ENCODE assay signal across 1 cellular context in genomic region chr6:154510144-154510905, GRCh38.
TF ChIP-seq lines count a peak whose summit lies in the region.

TSS of gene CNKSR3 (minus strand) at chr6:154510685. CDS start at chr6:154510114, 571 bp downstream.

TF ChIP-seq in HepG2, 621 proteins besides CTCF, POLR2A, EP300 and RAD21 (continued from another document and continues in another):
- TF ChIP-seq, protein P1, sequence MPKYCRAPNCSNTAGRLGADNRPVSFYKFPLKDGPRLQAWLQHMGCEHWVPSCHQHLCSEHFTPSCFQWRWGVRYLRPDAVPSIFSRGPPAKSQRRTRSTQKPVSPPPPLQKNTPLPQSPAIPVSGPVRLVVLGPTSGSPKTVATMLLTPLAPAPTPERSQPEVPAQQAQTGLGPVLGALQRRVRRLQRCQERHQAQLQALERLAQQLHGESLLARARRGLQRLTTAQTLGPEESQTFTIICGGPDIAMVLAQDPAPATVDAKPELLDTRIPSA (CRISPR knock-in tag; IDR thresholded peaks at IDR 0.05; ENCODE audit: borderline replicate concordance) = peak; percentile 81
- TF ChIP-seq ZSCAN12 (CRISPR knock-in tag; IDR thresholded peaks at IDR 0.05) (0 out of 2 replicates have a peak, but pooled peaks have one; percentile 8), RELA (CRISPR knock-in tag; IDR thresholded peaks at IDR 0.05) (peak; percentile 37; the same call in 1 of the 2 replicates), ZBTB21 (CRISPR knock-in tag; IDR thresholded peaks at IDR 0.05) (no peak), KDM5B (CRISPR knock-in tag; IDR thresholded peaks at IDR 0.05; ENCODE audit: borderline replicate concordance) (no peak; the same call in 1 of the 2 replicates), CCAR2 (optimal IDR thresholded peaks at IDR 0.05; ENCODE audit: low read depth, low read length) (no peak), ZUFSP (CRISPR knock-in tag; IDR thresholded peaks at IDR 0.05; ENCODE audit: borderline replicate concordance) (no peak), ZNF292 (CRISPR knock-in tag; IDR thresholded peaks at IDR 0.05; ENCODE audit: borderline replicate concordance, low read depth) (peak; percentile 79; the same call in 1 of the 2 replicates), TFE3 (CRISPR knock-in tag; IDR thresholded peaks at IDR 0.05) (peak; percentile 42), ZNF329 (CRISPR knock-in tag; IDR thresholded peaks at IDR 0.05; ENCODE audit: low read depth) (no peak; the same call in none of the 2 replicates), ZNF3 (CRISPR knock-in tag; IDR thresholded peaks at IDR 0.05) (no peak), ZNF75D (CRISPR knock-in tag; IDR thresholded peaks at IDR 0.05; ENCODE audit: borderline replicate concordance) (no peak), YEATS4 (CRISPR knock-in tag; IDR thresholded peaks at IDR 0.05; ENCODE audit: borderline replicate concordance) (peak; percentile 67; the same call in 1 of the 2 replicates), ZNF17 (CRISPR knock-in tag; IDR thresholded peaks at IDR 0.05) (no peak), SKIL (CRISPR knock-in tag; IDR thresholded peaks at IDR 0.05; ENCODE audit: borderline replicate concordance) (no peak), ZNF256 (CRISPR knock-in tag; conservative IDR thresholded peaks at IDR 0.05) (0 out of 2 replicates have a peak, but pooled peaks have one; percentile 50), ZNF430 (CRISPR knock-in tag; IDR thresholded peaks at IDR 0.05) (no peak), KDM5A (IDR thresholded peaks at IDR 0.05; ENCODE audit: borderline replicate concordance, low read length) (no peak; the same call in 1 of the 2 replicates), NRL (CRISPR knock-in tag; IDR thresholded peaks at IDR 0.05; ENCODE audit: borderline replicate concordance) (0 out of 2 replicates have a peak, but pooled peaks have one; percentile 70), ATF6 (CRISPR knock-in tag; conservative IDR thresholded peaks at IDR 0.05) (no peak), HDAC1 (CRISPR knock-in tag; IDR thresholded peaks at IDR 0.05) (peak; percentile 92), FIP1L1 (IDR thresholded peaks at IDR 0.05; ENCODE audit: borderline replicate concordance, insufficient read depth, low read depth, low read length) (0 out of 2 replicates have a peak, but pooled peaks have one; percentile 32), RFX5 (IDR thresholded peaks at IDR 0.05; ENCODE audit: low read depth, low read length) (no peak), PLSCR1 (CRISPR knock-in tag; IDR thresholded peaks at IDR 0.05; ENCODE audit: borderline replicate concordance) (no peak; the same call in 1 of the 2 replicates), SPEN (CRISPR knock-in tag; IDR thresholded peaks at IDR 0.05; ENCODE audit: low read depth) (peak; percentile 51), ZNF549 (CRISPR knock-in tag; IDR thresholded peaks at IDR 0.05) (peak; percentile 90), CAMTA2 (CRISPR knock-in tag; IDR thresholded peaks at IDR 0.05; ENCODE audit: borderline replicate concordance) (peak; percentile 50; the same call in 1 of the 2 replicates), ZNF776 (CRISPR knock-in tag; IDR thresholded peaks at IDR 0.05) (peak; percentile 46; the same call in 1 of the 2 replicates), NFYC (CRISPR knock-in tag; IDR thresholded peaks at IDR 0.05) (peak; percentile 19; the same call in 1 of the 2 replicates), ZNF780A (CRISPR knock-in tag; IDR thresholded peaks at IDR 0.05) (no peak), ZNF367 (CRISPR knock-in tag; IDR thresholded peaks at IDR 0.05; ENCODE audit: borderline replicate concordance) (peak; percentile 62; the same call in 1 of the 2 replicates), ADNP (CRISPR knock-in tag; IDR thresholded peaks at IDR 0.05) (no peak), DZIP1 (CRISPR knock-in tag; IDR thresholded peaks at IDR 0.05) (0 out of 2 replicates have a peak, but pooled peaks have one; percentile 74), KAT2B (IDR thresholded peaks at IDR 0.05; ENCODE audit: borderline replicate concordance, low read depth, low read length) (no peak), TBX2 (CRISPR knock-in tag; IDR thresholded peaks at IDR 0.05; ENCODE audit: borderline replicate concordance) (peak; percentile 42; the same call in 1 of the 2 replicates), NBN (conservative IDR thresholded peaks at IDR 0.05) (no peak)
- TF ChIP-seq, protein P2, sequence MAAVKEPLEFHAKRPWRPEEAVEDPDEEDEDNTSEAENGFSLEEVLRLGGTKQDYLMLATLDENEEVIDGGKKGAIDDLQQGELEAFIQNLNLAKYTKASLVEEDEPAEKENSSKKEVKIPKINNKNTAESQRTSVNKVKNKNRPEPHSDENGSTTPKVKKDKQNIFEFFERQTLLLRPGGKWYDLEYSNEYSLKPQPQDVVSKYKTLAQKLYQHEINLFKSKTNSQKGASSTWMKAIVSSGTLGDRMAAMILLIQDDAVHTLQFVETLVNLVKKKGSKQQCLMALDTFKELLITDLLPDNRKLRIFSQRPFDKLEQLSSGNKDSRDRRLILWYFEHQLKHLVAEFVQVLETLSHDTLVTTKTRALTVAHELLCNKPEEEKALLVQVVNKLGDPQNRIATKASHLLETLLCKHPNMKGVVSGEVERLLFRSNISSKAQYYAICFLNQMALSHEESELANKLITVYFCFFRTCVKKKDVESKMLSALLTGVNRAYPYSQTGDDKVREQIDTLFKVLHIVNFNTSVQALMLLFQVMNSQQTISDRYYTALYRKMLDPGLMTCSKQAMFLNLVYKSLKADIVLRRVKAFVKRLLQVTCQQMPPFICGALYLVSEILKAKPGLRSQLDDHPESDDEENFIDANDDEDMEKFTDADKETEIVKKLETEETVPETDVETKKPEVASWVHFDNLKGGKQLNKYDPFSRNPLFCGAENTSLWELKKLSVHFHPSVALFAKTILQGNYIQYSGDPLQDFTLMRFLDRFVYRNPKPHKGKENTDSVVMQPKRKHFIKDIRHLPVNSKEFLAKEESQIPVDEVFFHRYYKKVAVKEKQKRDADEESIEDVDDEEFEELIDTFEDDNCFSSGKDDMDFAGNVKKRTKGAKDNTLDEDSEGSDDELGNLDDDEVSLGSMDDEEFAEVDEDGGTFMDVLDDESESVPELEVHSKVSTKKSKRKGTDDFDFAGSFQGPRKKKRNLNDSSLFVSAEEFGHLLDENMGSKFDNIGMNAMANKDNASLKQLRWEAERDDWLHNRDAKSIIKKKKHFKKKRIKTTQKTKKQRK (IDR thresholded peaks at IDR 0.05; ENCODE audit: low read length) = no peak
- TF ChIP-seq, protein P3, sequence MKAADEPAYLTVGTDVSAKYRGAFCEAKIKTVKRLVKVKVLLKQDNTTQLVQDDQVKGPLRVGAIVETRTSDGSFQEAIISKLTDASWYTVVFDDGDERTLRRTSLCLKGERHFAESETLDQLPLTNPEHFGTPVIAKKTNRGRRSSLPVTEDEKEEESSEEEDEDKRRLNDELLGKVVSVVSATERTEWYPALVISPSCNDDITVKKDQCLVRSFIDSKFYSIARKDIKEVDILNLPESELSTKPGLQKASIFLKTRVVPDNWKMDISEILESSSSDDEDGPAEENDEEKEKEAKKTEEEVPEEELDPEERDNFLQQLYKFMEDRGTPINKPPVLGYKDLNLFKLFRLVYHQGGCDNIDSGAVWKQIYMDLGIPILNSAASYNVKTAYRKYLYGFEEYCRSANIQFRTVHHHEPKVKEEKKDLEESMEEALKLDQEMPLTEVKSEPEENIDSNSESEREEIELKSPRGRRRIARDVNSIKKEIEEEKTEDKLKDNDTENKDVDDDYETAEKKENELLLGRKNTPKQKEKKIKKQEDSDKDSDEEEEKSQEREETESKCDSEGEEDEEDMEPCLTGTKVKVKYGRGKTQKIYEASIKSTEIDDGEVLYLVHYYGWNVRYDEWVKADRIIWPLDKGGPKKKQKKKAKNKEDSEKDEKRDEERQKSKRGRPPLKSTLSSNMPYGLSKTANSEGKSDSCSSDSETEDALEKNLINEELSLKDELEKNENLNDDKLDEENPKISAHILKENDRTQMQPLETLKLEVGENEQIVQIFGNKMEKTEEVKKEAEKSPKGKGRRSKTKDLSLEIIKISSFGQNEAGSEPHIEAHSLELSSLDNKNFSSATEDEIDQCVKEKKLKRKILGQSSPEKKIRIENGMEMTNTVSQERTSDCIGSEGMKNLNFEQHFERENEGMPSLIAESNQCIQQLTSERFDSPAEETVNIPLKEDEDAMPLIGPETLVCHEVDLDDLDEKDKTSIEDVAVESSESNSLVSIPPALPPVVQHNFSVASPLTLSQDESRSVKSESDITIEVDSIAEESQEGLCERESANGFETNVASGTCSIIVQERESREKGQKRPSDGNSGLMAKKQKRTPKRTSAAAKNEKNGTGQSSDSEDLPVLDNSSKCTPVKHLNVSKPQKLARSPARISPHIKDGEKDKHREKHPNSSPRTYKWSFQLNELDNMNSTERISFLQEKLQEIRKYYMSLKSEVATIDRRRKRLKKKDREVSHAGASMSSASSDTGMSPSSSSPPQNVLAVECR (CRISPR knock-in tag; IDR thresholded peaks at IDR 0.05; ENCODE audit: borderline replicate concordance) = peak; percentile 83
- TF ChIP-seq, protein P4, sequence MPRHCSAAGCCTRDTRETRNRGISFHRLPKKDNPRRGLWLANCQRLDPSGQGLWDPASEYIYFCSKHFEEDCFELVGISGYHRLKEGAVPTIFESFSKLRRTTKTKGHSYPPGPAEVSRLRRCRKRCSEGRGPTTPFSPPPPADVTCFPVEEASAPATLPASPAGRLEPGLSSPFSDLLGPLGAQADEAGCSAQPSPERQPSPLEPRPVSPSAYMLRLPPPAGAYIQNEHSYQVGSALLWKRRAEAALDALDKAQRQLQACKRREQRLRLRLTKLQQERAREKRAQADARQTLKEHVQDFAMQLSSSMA (CRISPR knock-in tag; IDR thresholded peaks at IDR 0.05) = no peak
